Comparison of ENCODE assay signal across 18 cellular contexts in the genomic region with DNA sequence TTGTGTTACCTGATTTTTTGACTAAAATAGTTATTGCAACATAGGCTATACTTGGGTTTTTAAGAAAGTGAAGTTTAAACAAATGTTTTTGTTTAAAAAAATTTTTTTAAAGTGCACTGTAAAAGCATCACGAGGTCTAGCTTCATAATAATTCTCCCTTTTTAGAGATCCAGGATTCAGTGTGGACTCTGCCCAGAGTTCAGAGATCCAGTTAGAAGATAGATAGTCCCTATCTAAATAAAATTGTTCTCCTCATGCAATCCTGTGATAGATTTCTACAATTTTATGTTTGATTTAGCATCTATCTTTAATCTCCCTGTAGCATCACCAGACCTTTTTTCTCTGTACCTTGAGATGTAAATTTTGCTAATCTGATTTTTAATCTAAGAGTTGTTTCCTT.
"Had no signal": no experiment of that assay in that cellular context is flagged by ENCODE, and none has a peak within 500 bp of the region (broad histone marks: within the 10 kb centered on the region; RNA-seq: fewer than 3 reads in every experiment).

No MANE protein-coding gene starts in this region.

- H3K79me2 ChIP-seq: hepatocyte had no signal

- H3K27ac Mint-ChIP-seq: dendritic cell treated with granulocyte-macrophage colony-stimulating factor and Interleukin-4, amounts not matched to agents 40 ng/mL and 50 ng/mL, for 4 days; effector memory CD8-positive, alpha-beta T cell; naive thymus-derived CD4-positive, alpha-beta T cell had no signal

- H3K27ac ChIP-seq: hepatocyte, sigmoid colon, skin epidermis, stomach, thoracic aorta, transverse colon had no signal

- H3K4me3 ChIP-seq: hepatocyte, sigmoid colon, skin epidermis, stomach, thoracic aorta, transverse colon had no signal

- H3K4me3 Mint-ChIP-seq: dendritic cell treated with granulocyte-macrophage colony-stimulating factor and Interleukin-4, amounts not matched to agents 40 ng/mL and 50 ng/mL, for 4 days; effector memory CD8-positive, alpha-beta T cell; naive thymus-derived CD4-positive, alpha-beta T cell had no signal

- H3K27me3 Mint-ChIP-seq: dendritic cell treated with granulocyte-macrophage colony-stimulating factor and Interleukin-4, amounts not matched to agents 40 ng/mL and 50 ng/mL, for 4 days; effector memory CD8-positive, alpha-beta T cell; naive thymus-derived CD4-positive, alpha-beta T cell had no signal

- H3K4me1 Mint-ChIP-seq: naive thymus-derived CD4-positive, alpha-beta T cell had no signal

- H2AFZ ChIP-seq: hepatocyte had no signal

- ATAC-seq: effector memory CD8-positive, alpha-beta T cell; left colon; naive thymus-derived CD4-positive, alpha-beta T cell had no signal

- H3K36me3 ChIP-seq: sigmoid colon, stomach, thoracic aorta, transverse colon had no signal

- H3K9me3 ChIP-seq: stomach, thoracic aorta, transverse colon had no signal

- H3K9me3 Mint-ChIP-seq: dendritic cell treated with granulocyte-macrophage colony-stimulating factor and Interleukin-4, amounts not matched to agents 40 ng/mL and 50 ng/mL, for 4 days had no signal

- H3K27me3 ChIP-seq: hepatocyte, sigmoid colon, stomach, transverse colon had no signal

- H3K4me1 ChIP-seq: transverse colon had no signal

- DNase-seq: effector memory CD8-positive, alpha-beta T cell; foreskin melanocyte; head of caudate nucleus; left colon; mammary epithelial cell; naive thymus-derived CD4-positive, alpha-beta T cell; posterior cingulate gyrus; sigmoid colon; stimulated activated CD4-positive, alpha-beta T cell treated with anti-CD3 and anti-CD28 coated beads, Interleukin-2, amount 100 ng/mL, for 24 hours; stimulated activated CD4-positive, alpha-beta T cell treated with anti-CD3 and anti-CD28 coated beads, Interleukin-4, amount 100 ng/mL, for 4 hours; stimulated activated naive CD4-positive, alpha-beta T cell; stomach; substantia nigra; transverse colon had no signal
